ENCODE assay signal across 2 cellular contexts in genomic region chr20:33181482-33182093, GRCh38.
TF ChIP-seq lines count a peak whose summit lies in the region.

No MANE protein-coding gene starts in this region.

TF ChIP-seq in HEK293, 187 proteins besides CTCF, POLR2A, EP300 and RAD21 (continued from another document):
- TF ChIP-seq ZNF26 (tag by site-specific recombination; IDR thresholded peaks at IDR 0.05) (no peak), ZNF138 (tag by site-specific recombination; IDR thresholded peaks at IDR 0.05; ENCODE audit: borderline replicate concordance) (no peak), SCRT2 (tag by site-specific recombination; IDR thresholded peaks at IDR 0.05) (peak; percentile 65)
TF ChIP-seq in HEK293: peak in this region for 2.

TF ChIP-seq in WTC11, 78 proteins besides CTCF, POLR2A, EP300 and RAD21 (continued from another document):
- TF ChIP-seq ZNF219 (CRISPR knock-in tag; IDR thresholded peaks at IDR 0.05; ENCODE audit: borderline replicate concordance) (no peak), GTF2I (CRISPR knock-in tag; conservative IDR thresholded peaks at IDR 0.05) (no peak), NR1H2 (CRISPR knock-in tag; IDR thresholded peaks at IDR 0.05) (no peak), ATF2 (CRISPR knock-in tag; IDR thresholded peaks at IDR 0.05; ENCODE audit: borderline replicate concordance, low read depth) (no peak), ZNF232 (CRISPR knock-in tag; IDR thresholded peaks at IDR 0.05) (no peak), GABPB1 (CRISPR knock-in tag; IDR thresholded peaks at IDR 0.05) (no peak), NFYB (CRISPR knock-in tag; conservative IDR thresholded peaks at IDR 0.05; ENCODE audit: low read depth) (no peak), GRHL2 (CRISPR knock-in tag; IDR thresholded peaks at IDR 0.05; ENCODE audit: insufficient replicate concordance, severe bottlenecking) (no peak), NFATC4 (CRISPR knock-in tag; IDR thresholded peaks at IDR 0.05) (no peak), ETV6 (CRISPR knock-in tag; IDR thresholded peaks at IDR 0.05) (no peak), STAT6 (CRISPR knock-in tag; conservative IDR thresholded peaks at IDR 0.05; ENCODE audit: low read depth) (no peak), CBFB (CRISPR knock-in tag; IDR thresholded peaks at IDR 0.05; ENCODE audit: low read depth) (no peak), HMGA2 (CRISPR knock-in tag; IDR thresholded peaks at IDR 0.05) (no peak)
